In genomic region chr12:65524666-65525065, GRCh38 we compare ENCODE assay signal across 1 cellular context.
TF ChIP-seq lines count a peak whose summit lies in the region.

No MANE protein-coding gene starts in this region.

TF ChIP-seq in SK-N-SH, 30 proteins besides CTCF, POLR2A, EP300 and RAD21 (continued from another document):
- TF ChIP-seq FOXM1 (IDR thresholded peaks at IDR 0.05; ENCODE audit: low read depth) = peak; percentile 98
- peak; percentile 87 for TF ChIP-seq FOSL2 (IDR thresholded peaks at IDR 0.05; ENCODE audit: borderline replicate concordance, low read depth)
- TF ChIP-seq IRF3 (IDR thresholded peaks at IDR 0.05; ENCODE audit: low read depth, low read length) = no peak
- peak; percentile 68; the same call in 1 of the 2 replicates for TF ChIP-seq ZBTB33 (IDR thresholded peaks at IDR 0.05; ENCODE audit: borderline replicate concordance, low read depth)
- no peak for TF ChIP-seq FOXJ3 (CRISPR knock-in tag; IDR thresholded peaks at IDR 0.05)
- TF ChIP-seq RFX5 (IDR thresholded peaks at IDR 0.05; ENCODE audit: low read length) = no peak
- TF ChIP-seq GATA2 (CRISPR knock-in tag; IDR thresholded peaks at IDR 0.05) = no peak
- TF ChIP-seq ELF1 (IDR thresholded peaks at IDR 0.05) = peak; percentile 33; the same call in 1 of the 2 replicates
- TF ChIP-seq POLR2AphosphoS5 (IDR thresholded peaks at IDR 0.05; ENCODE audit: low read depth, low read length) = peak; percentile 90
- peak; percentile 95 for TF ChIP-seq TEAD4 (IDR thresholded peaks at IDR 0.05; ENCODE audit: borderline replicate concordance, insufficient read depth)
- peak; percentile 57; the same call in 1 of the 2 replicates for TF ChIP-seq REST (IDR thresholded peaks at IDR 0.05; ENCODE audit: low read depth, low read length)
- TF ChIP-seq CHD2 (IDR thresholded peaks at IDR 0.05; ENCODE audit: low read length, partially characterized antibody) = no peak
